Comparison of ENCODE assay signal across 18 cellular contexts in the genomic region with DNA sequence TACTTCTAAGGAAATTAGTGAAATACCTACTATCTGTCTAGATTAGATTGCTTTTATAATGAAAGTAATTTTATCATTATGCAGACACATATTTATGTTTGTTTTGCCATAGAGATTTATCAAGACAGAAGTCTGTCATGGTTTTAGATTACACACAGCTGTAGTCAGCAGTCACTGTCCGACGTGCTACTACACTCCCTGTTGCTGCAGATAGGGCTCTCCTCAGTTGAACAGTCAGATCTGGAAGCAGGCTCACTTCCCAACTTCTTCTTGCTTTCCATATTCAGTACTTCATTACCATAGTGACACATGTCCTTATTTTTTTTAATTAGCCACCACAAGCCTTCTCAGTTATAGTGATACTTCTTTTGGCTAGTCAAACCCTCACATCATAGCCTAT.
"Had no signal": no experiment of that assay in that cellular context is flagged by ENCODE, and none has a peak within 500 bp of the region (broad histone marks: within the 10 kb centered on the region; RNA-seq: fewer than 3 reads in every experiment).

No MANE protein-coding gene starts in this region.

- H3K4me1 Mint-ChIP-seq: nephron had no signal

- H3K4me2 ChIP-seq: hepatocyte had no signal

- H3K79me2 ChIP-seq: hepatocyte had no signal

- H3K27me3 ChIP-seq: body of pancreas, esophagus squamous epithelium, hepatocyte, thyroid gland had no signal

- H3K36me3 Mint-ChIP-seq: mesothelial cell of epicardium had no signal

- ATAC-seq: activated T-cell treated with anti-CD3 and anti-CD28 coated beads, Interleukin-2, amount 50 U/mL, for 4 hours; body of pancreas; left colon; lower lobe of right lung had no signal

- H3K27ac ChIP-seq: body of pancreas, esophagus squamous epithelium, hepatocyte, lower lobe of right lung, thyroid gland had no signal

- H3K27ac Mint-ChIP-seq: activated naive CD4-positive, alpha-beta T cell treated with anti-CD3 and anti-CD28 coated beads for 36 hours; mesothelial cell of epicardium; nephron had no signal

- H3K4me3 ChIP-seq: body of pancreas, esophagus squamous epithelium, hepatocyte, lower lobe of right lung, thyroid gland had no signal

- H3K4me3 Mint-ChIP-seq: activated naive CD4-positive, alpha-beta T cell treated with anti-CD3 and anti-CD28 coated beads for 36 hours; activated T-cell treated with anti-CD3 and anti-CD28 coated beads, Interleukin-2, amount 50 U/mL, for 4 hours; mesothelial cell of epicardium; nephron had no signal

- H3K9me3 Mint-ChIP-seq: activated naive CD4-positive, alpha-beta T cell treated with anti-CD3 and anti-CD28 coated beads for 36 hours; activated T-cell treated with anti-CD3 and anti-CD28 coated beads, Interleukin-2, amount 50 U/mL, for 4 hours; mesothelial cell of epicardium; nephron had no signal

- H2AFZ ChIP-seq: hepatocyte had no signal

- H3K9me3 ChIP-seq: body of pancreas, esophagus squamous epithelium, lower lobe of right lung, thyroid gland had no signal

- DNase-seq: activated CD4-positive, alpha-beta T cell treated with anti-CD3 and anti-CD28 coated beads, Interleukin-2, amount 50 U/mL, for 1 hour; activated CD4-positive, CD25-positive, alpha-beta regulatory T cell treated with anti-CD3 and anti-CD28 coated beads, Interleukin-2, amount 50 U/mL, for 72 hours; activated CD8-positive, alpha-beta memory T cell treated with anti-CD3 and anti-CD28 coated beads, Interleukin-2, amount 50 U/mL, for 4 hours; activated naive CD4-positive, alpha-beta T cell treated with anti-CD3 and anti-CD28 coated beads for 36 hours; activated T-cell treated with anti-CD3 and anti-CD28 coated beads, Interleukin-2, amount 50 U/mL, for 4 hours; body of pancreas; dermis blood vessel endothelial cell; effector memory CD4-positive, alpha-beta T cell; esophagus squamous epithelium; islet precursor cell; left colon; lower lobe of right lung; retina; stimulated activated naive CD4-positive, alpha-beta T cell; thyroid gland had no signal

- H3K36me3 ChIP-seq: esophagus squamous epithelium, lower lobe of right lung, thyroid gland had no signal

- H3K4me1 ChIP-seq: body of pancreas, esophagus squamous epithelium, lower lobe of right lung, thyroid gland had no signal
